16 cellular contexts compared by ENCODE assay signal in the genomic region with DNA sequence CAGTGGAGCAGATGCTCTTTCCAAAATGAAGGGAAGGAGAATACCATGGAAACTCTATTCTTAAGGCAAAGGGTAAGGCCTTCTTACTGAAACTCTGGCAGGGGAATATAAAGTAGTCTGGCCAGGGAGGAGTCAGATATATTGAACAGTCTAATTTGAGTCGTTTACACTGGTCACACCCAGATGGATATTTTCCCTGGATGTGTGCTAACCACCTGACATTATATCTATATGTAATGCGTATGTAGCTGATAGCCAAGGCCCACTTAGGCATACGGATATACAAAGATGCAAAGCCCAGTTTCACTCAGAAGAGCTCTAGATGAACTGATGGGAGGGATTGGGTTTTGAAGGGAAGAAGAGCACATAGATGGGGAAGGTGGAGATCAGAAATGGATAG. TPM values are rescaled to one million over a fixed set of nuclear protein-coding genes. Genes with fewer than 3 reads are reported as not detected.
DNase-seq lines count a peak whose midpoint lies in the region; ATAC-seq, FAIRE-seq and TF ChIP-seq lines count a peak whose summit lies in the region.
"Had no signal": no experiment of that assay in that cellular context is flagged by ENCODE, and none has a peak within 500 bp of the region (broad histone marks: within the 10 kb centered on the region; RNA-seq: fewer than 3 reads in every experiment).

No MANE protein-coding gene starts in this region.

- H3K27ac ChIP-seq in SK-N-SH (ENCODE audit: low read depth in 2 of 2, low read length in 1 of 2): no peak overlapping the region
- H3K27ac ChIP-seq in H1 (ENCODE audit: low read depth, low read length): no peak overlapping the region
- H3K27ac ChIP-seq in mesendoderm (ENCODE audit: low read depth, low read length): peak overlapping the region; percentile 42
- H3K27ac ChIP-seq in transverse colon: peak overlapping the region; percentile 50 to 77 (median 63)
- no peak overlapping the region for H3K27ac ChIP-seq in gastrocnemius medialis
- H3K27ac ChIP-seq in spleen: no peak overlapping the region
- H3K27ac ChIP-seq: 22Rv1, BLaER1 had no signal

- no peaks in the 10 kb centered on the region for H3K27me3 ChIP-seq in SK-N-SH (ENCODE audit: insufficient read depth)
- no peaks in the 10 kb centered on the region for H3K27me3 ChIP-seq in H1 (replicated peaks in 1 of 4; ENCODE audit: control insufficient read depth in 3 of 4, extremely low read depth in 1 of 4, insufficient read depth in 3 of 4, low read length in 3 of 4)
- H3K27me3 ChIP-seq in mesendoderm (ENCODE audit: insufficient read depth, low read length, poor library complexity): no peaks in the 10 kb centered on the region
- H3K27me3 ChIP-seq in transverse colon: no peaks in the 10 kb centered on the region
- no peaks in the 10 kb centered on the region for H3K27me3 ChIP-seq in gastrocnemius medialis
- H3K27me3 ChIP-seq in spleen (replicated peaks in 1 of 7): no peaks in the 10 kb centered on the region
- H3K27me3 ChIP-seq: BLaER1 had no signal

- H3K4me1 ChIP-seq in SK-N-SH (ENCODE audit: control insufficient read depth in 1 of 2, insufficient read depth in 2 of 2, low read depth in 1 of 2, low read length in 1 of 2): no peaks in the 10 kb centered on the region; a peak in 1 of 4 replicates
- no peaks in the 10 kb centered on the region for H3K4me1 ChIP-seq in H1 (replicated peaks in 1 of 4; ENCODE audit: control insufficient read depth in 3 of 4, insufficient read depth in 4 of 4, low read length in 3 of 4)
- peaks cover 5% of the 10 kb centered on the region for H3K4me1 ChIP-seq in mesendoderm (ENCODE audit: control insufficient read depth, low read depth, low read length)
- H3K4me1 ChIP-seq in transverse colon: peaks cover 11 to 54% (median 33%) of the 10 kb centered on the region in 4 donors
- no peaks in the 10 kb centered on the region for H3K4me1 ChIP-seq in gastrocnemius medialis
- peaks cover 0 to 57% (median 9%) of the 10 kb centered on the region in 6 donors for H3K4me1 ChIP-seq in spleen

- no peak for DNase-seq in SK-N-SH
- DNase-seq in H1 (ENCODE audit: low read depth in 1 of 2, low spot score in 2 of 2): no peak
- DNase-seq in mesendoderm: no peak
- DNase-seq in transverse colon: no peak
- no peak for DNase-seq in gastrocnemius medialis
- DNase-seq in spleen: no peak
- DNase-seq: Calu3; CD4-positive, alpha-beta memory T cell; DMS79 treated with DMSO at 0.1 percent for 48 hours; GOT3; H9 had no signal

- H3K56ac ChIP-seq in H1 (replicated peaks; ENCODE audit: insufficient read length, low read depth, low read length) (no peak overlapping the region), mesendoderm (ENCODE audit: low read length) (no peak overlapping the region)

- no peak overlapping the region for H3K9ac ChIP-seq in SK-N-SH
- no peak overlapping the region for H3K9ac ChIP-seq in H1 (replicated peaks in 1 of 4; ENCODE audit: extremely low read depth in 1 of 4, low read depth in 3 of 4, low read length in 3 of 4)
- H3K9ac ChIP-seq in mesendoderm (ENCODE audit: low read length): no peak overlapping the region
- H3K9ac ChIP-seq: BLaER1 had no signal

- no peak overlapping the region; the same call in 1 of the 2 replicates for H2AK5ac ChIP-seq in H1 (ENCODE audit: low read depth, low read length)
- no peak overlapping the region for H2AK5ac ChIP-seq in mesendoderm (ENCODE audit: low read length)

- no peaks in the 10 kb centered on the region for H3K23me2 ChIP-seq in H1 (ENCODE audit: low read depth, low read length)

- H4K5ac ChIP-seq in H1 (ENCODE audit: insufficient read length, low read depth, low read length) (no peak overlapping the region), mesendoderm (ENCODE audit: low read length) (no peak overlapping the region)

- TF ChIP-seq POLR2A in H1 (IDR thresholded peaks at IDR 0.05; ENCODE audit: control extremely low read depth in 1 of 2, low read depth in 2 of 2, low read length in 2 of 2): no peak
- TF ChIP-seq POLR2A in transverse colon (IDR thresholded peaks at IDR 0.05): no peak
- TF ChIP-seq POLR2A in gastrocnemius medialis (IDR thresholded peaks at IDR 0.05): no peak
- TF ChIP-seq POLR2A in spleen (IDR thresholded peaks at IDR 0.05): no peak

- H3K18ac ChIP-seq in H1 (ENCODE audit: extremely low read depth, low read length) (no peak overlapping the region), mesendoderm (ENCODE audit: low read length) (no peak overlapping the region)

- TF ChIP-seq CTCF in SK-N-SH (IDR thresholded peaks at IDR 0.05) (no peak), H1 (IDR thresholded peaks at IDR 0.05; ENCODE audit: control extremely low read depth in 1 of 3, insufficient read depth in 1 of 3, low read depth in 1 of 3, low read length in 3 of 3) (no peak), transverse colon (IDR thresholded peaks at IDR 0.05) (no peak), gastrocnemius medialis (IDR thresholded peaks at IDR 0.05 in 4 of 5, conservative IDR thresholded peaks at IDR 0.05 in 1 of 5) (no peak), spleen (IDR thresholded peaks at IDR 0.05 in 8 of 11, conservative IDR thresholded peaks at IDR 0.05 in 3 of 11) (no peak)

- in situ Hi-C loops in transverse colon (cut with MboI; ENCODE audit: low pct_ligation_motif_present in 1 of 4, low pct_unique_long_range_greater_than_20kb in 1 of 4, low sequenced_read_pairs in 3 of 4): loop anchor here in 1 of 4 donors (10.0 kb wide), 1 partner anchor 564 kb away; the partner anchor contains the start of gene ZNF782
- in situ Hi-C loops in gastrocnemius medialis (cut with MboI; ENCODE audit: low sequenced_read_pairs in 4 of 4): loop anchor here in 2 of 4 donors (5.0 to 25.0 kb wide), 2 partner anchors 203 to 557 kb away; partner anchors contain the start of gene ZNF782 (in 2 of the 2)

- H3K4me2 ChIP-seq in SK-N-SH (peak overlapping the region; percentile 40; the same call in 1 of the 2 replicates), H1 (ENCODE audit: insufficient read depth in 1 of 2, low read depth in 2 of 2, low read length in 2 of 2) (no peak overlapping the region), mesendoderm (ENCODE audit: low read length) (no peak overlapping the region)
- H3K4me2 ChIP-seq: BLaER1 had no signal

- H3K79me1 ChIP-seq in H1 (ENCODE audit: low read depth, low read length): no peaks in the 10 kb centered on the region
- H3K79me1 ChIP-seq in mesendoderm (ENCODE audit: low read length): no peaks in the 10 kb centered on the region

- no peak overlapping the region for H3K14ac ChIP-seq in H1 (ENCODE audit: insufficient read length)

- H3K36me3 ChIP-seq in SK-N-SH (replicated peaks in 1 of 2; ENCODE audit: control insufficient read depth in 1 of 2, insufficient read depth in 2 of 2, low read length in 1 of 2) (no peaks in the 10 kb centered on the region), H1 (ENCODE audit: control insufficient read depth in 2 of 4, insufficient read depth in 4 of 4, low read length in 3 of 4) (no peaks in the 10 kb centered on the region), mesendoderm (ENCODE audit: control insufficient read depth, insufficient read depth, low read length) (no peaks in the 10 kb centered on the region), transverse colon (no peaks in the 10 kb centered on the region), gastrocnemius medialis (no peaks in the 10 kb centered on the region), spleen (no peaks in the 10 kb centered on the region)
- H3K36me3 ChIP-seq: BLaER1 had no signal

- H3K4me3 ChIP-seq in SK-N-SH (ENCODE audit: low read depth in 2 of 2, low read length in 1 of 2) (no peak overlapping the region), H1 (ENCODE audit: extremely low read depth in 1 of 4, insufficient read depth in 2 of 4, low read depth in 3 of 4, low read length in 4 of 4) (no peak overlapping the region), mesendoderm (ENCODE audit: low read length) (no peak overlapping the region), transverse colon (no peak overlapping the region), gastrocnemius medialis (no peak overlapping the region), spleen (no peak overlapping the region)
- H3K4me3 ChIP-seq: BLaER1, GM12878 had no signal

- no peak; the same call in 2 of the 3 replicates for ATAC-seq in SK-N-SH treated with all-trans-retinoic acid at 6 μM for 48 hours
- ATAC-seq in gastrocnemius medialis: no peak
- ATAC-seq in GM19467 (IDR thresholded peaks at IDR 0.05; ENCODE audit: unreplicated experiment): no peak
- ATAC-seq: GM12878 had no signal

- peaks cover 4% of the 10 kb centered on the region for H3F3A ChIP-seq in SK-N-SH (replicated peaks; ENCODE audit: insufficient read depth)

- H2BK15ac ChIP-seq in H1 (ENCODE audit: low read length) (no peak overlapping the region), mesendoderm (replicated peaks; ENCODE audit: low read depth) (no peak overlapping the region)

- TF ChIP-seq RAD21 in SK-N-SH (IDR thresholded peaks at IDR 0.05; ENCODE audit: low read length) (no peak), H1 (IDR thresholded peaks at IDR 0.05 in 1 of 2, conservative IDR thresholded peaks at IDR 0.05 in 1 of 2; ENCODE audit: low read depth in 2 of 2, low read length in 2 of 2) (no peak)

- 0 out of 2 replicates have a peak overlapping the region, but pooled peaks have one; percentile 34 for H2BK20ac ChIP-seq in H1 (ENCODE audit: low read length)

- H4K20me1 ChIP-seq in SK-N-SH (ENCODE audit: insufficient read depth): peaks cover 10% of the 10 kb centered on the region; the same call in 1 of the 2 replicates
- H4K20me1 ChIP-seq in H1 (replicated peaks in 1 of 2; ENCODE audit: control insufficient read depth in 1 of 2, insufficient read depth in 2 of 2, low read length in 2 of 2): no peaks in the 10 kb centered on the region

- TF ChIP-seq EP300 in SK-N-SH (IDR thresholded peaks at IDR 0.05; ENCODE audit: borderline replicate concordance in 1 of 2, low read depth in 1 of 2, low read length in 1 of 2): no peak
- TF ChIP-seq EP300 in H1 (IDR thresholded peaks at IDR 0.05; ENCODE audit: borderline replicate concordance in 1 of 2, low read depth in 2 of 2, low read length in 2 of 2): no peak
- TF ChIP-seq EP300 in transverse colon (IDR thresholded peaks at IDR 0.05; ENCODE audit: low read depth): no peak

- H3K9me3 ChIP-seq in SK-N-SH (no peaks in the 10 kb centered on the region), H1 (ENCODE audit: insufficient read depth in 2 of 2, low read depth in 1 of 2, low read length in 1 of 2) (no peaks in the 10 kb centered on the region), transverse colon (no peaks in the 10 kb centered on the region), gastrocnemius medialis (no peaks in the 10 kb centered on the region), spleen (peaks cover 0 to 17% (median 10%) of the 10 kb centered on the region in 8 donors)
- H3K9me3 ChIP-seq: BLaER1 had no signal

- no peak overlapping the region for H3K4ac ChIP-seq in H1 (replicated peaks; ENCODE audit: insufficient read length, low read depth, low read length)
- no peak overlapping the region for H3K4ac ChIP-seq in mesendoderm (ENCODE audit: low read depth, low read length)

- POLR2A ChIA-PET in SK-N-SH (lab: Yijun Ruan, JAX): no interaction called here
- POLR2A ChIA-PET in H1 (lab: Charles Lee; ENCODE audit: partially characterized antibody): interaction anchor here (0.6 kb wide), 1 partner anchor 55 kb away, joined by 3 read pairs; no protein-coding TSS in a partner anchor

- no peak overlapping the region for H2AFZ ChIP-seq in SK-N-SH (ENCODE audit: low read depth)
- H2AFZ ChIP-seq in H1 (ENCODE audit: low read length): no peak overlapping the region

- H4K8ac ChIP-seq in H1 (ENCODE audit: extremely low read depth, insufficient read depth, low read length) (no peak overlapping the region), mesendoderm (ENCODE audit: low read depth, low read length) (no peak overlapping the region)

- 95% methylated on average over 3 of the region's 3 CpGs for WGBS in SK-N-SH (ENCODE audit: low lambda C conversion rate)
- WGBS in H1 (ENCODE audit: extremely low coverage in 1 of 2, insufficient coverage in 1 of 2, insufficient read length in 1 of 2, insufficient replicate concordance in 2 of 2, low coverage in 1 of 2, low lambda C conversion rate in 2 of 2, missing lambda C conversion rate in 1 of 2), 2 experiments: 91% methylated on average over 3 of the region's 3 CpGs; no CpG with 5 or more reads in 1 of the 2 experiments
- WGBS in mesendoderm (ENCODE audit: extremely low coverage, insufficient coverage, low lambda C conversion rate): no CpG with 5 or more reads among the region's 3 CpGs
- WGBS in transverse colon (ENCODE audit: low coverage in 1 of 2), 2 donors: 48 to 71% methylated on average over 3 of the region's 3 CpGs
- WGBS in spleen, 5 donors: 88 to 93% (median 92%) methylated on average over 3 of the region's 3 CpGs

- H2BK5ac ChIP-seq in H1 (ENCODE audit: low read depth, low read length) (no peak overlapping the region), mesendoderm (ENCODE audit: low read length) (no peak overlapping the region)

- no peaks in the 10 kb centered on the region for H3K9me2 ChIP-seq in SK-N-SH

- H3K23ac ChIP-seq in H1 (ENCODE audit: insufficient read length) (no peak overlapping the region), mesendoderm (ENCODE audit: low read length) (no peak overlapping the region)

- H2BK12ac ChIP-seq in H1 (ENCODE audit: low read depth, low read length): no peak overlapping the region

- FAIRE-seq in H1 (lab: Jason Lieb, UNC): no peak
- FAIRE-seq: GM12878 had no signal

- intact Hi-C loops in transverse colon (cut with DNase I; ENCODE audit: low total_unique reads) (no loop called here), gastrocnemius medialis (cut with DNase I; ENCODE audit: low total_unique reads) (no loop called here), spleen (cut with DNase I; ENCODE audit: low total_unique reads) (no loop called here)

- H2BK120ac ChIP-seq in H1 (replicated peaks; ENCODE audit: low read depth, low read length) (no peak overlapping the region), mesendoderm (ENCODE audit: low read depth, low read length) (no peak overlapping the region)

- CTCF ChIA-PET in SK-N-SH (lab: Yijun Ruan, JAX) (interaction anchor here (0.7 to 1.5 kb wide), 3 partner anchors 12 to 562 kb away, joined by 3 to 5 read pairs (median 3); no protein-coding TSS in a partner anchor), H1 (lab: Charles Lee; ENCODE audit: partially characterized antibody) (interaction anchor here (1.0 kb wide), 1 partner anchor 180 kb away, joined by 4 read pairs; no protein-coding TSS in a partner anchor)

- no peak overlapping the region for H4K91ac ChIP-seq in H1 (replicated peaks; ENCODE audit: insufficient read length, low read length)

- H3K79me2 ChIP-seq in SK-N-SH (ENCODE audit: insufficient read depth) (peaks cover 15% of the 10 kb centered on the region), H1 (ENCODE audit: control insufficient read depth in 1 of 2, insufficient read depth in 2 of 2, low read length in 2 of 2) (no peaks in the 10 kb centered on the region), mesendoderm (ENCODE audit: control insufficient read depth, insufficient read depth, low read length) (no peaks in the 10 kb centered on the region)

RNA-seq across cellular contexts. Expression of gene TDRD7, which starts 7.0 kb away (rescaled TPM):
- polyA plus RNA-seq in SK-N-SH (2012; rRNA removed) (4.9 and 5.8 TPM in 2 replicates), H1 (2011; rRNA removed) (0.63 and 1.2 TPM in 2 replicates), spleen (1 to 10 TPM; 6.4 to 9.5 (median 7.4) TPM)
- 5.8 and 6.2 TPM in 2 replicates for polyA plus RNA-seq in SK-N-SH (2012; cell fraction: cytosol; rRNA removed)
- 5.0 and 9.9 TPM in 2 replicates for polyA plus RNA-seq in SK-N-SH (2012; cell fraction: nucleus; rRNA removed)
- 2.1 and 2.3 TPM in 2 replicates for total RNA-seq in H1 (2021; fragmentation: NEBNext Ultra II Directional; extraction: Animal tissue kit (Norgen Biotek cat#: 25700))
- 1.1 TPM for polyA plus RNA-seq in H1 (2011; cell fraction: cytosol; rRNA removed)
- 0.67 TPM for polyA plus RNA-seq in H1 (2011; cell fraction: nucleus; rRNA removed)
- polyA plus RNA-seq in H1 (2012, experiment 1 of 2): 1.6 to 1.9 TPM (median 1.8 TPM) in 4 replicates
- 0.14 TPM for polyA plus RNA-seq in H1 (2012, experiment 2 of 2)
- polyA plus RNA-seq in H1 (2013, experiment 1 of 2): 1.7 TPM
- polyA plus RNA-seq in H1 (2013, experiment 2 of 2): 1.5 TPM
- polyA minus RNA-seq in H1 (2011; rRNA and poly(A)+ RNA removed): 1.5 and 2.4 TPM in 2 replicates
- polyA minus RNA-seq in H1 (2011; cell fraction: cytosol; rRNA and poly(A)+ RNA removed): 0.73 TPM
- polyA minus RNA-seq in H1 (2011; cell fraction: nucleus; rRNA and poly(A)+ RNA removed): 2.1 TPM
- polyA plus RNA-seq in mesendoderm (2013, experiment 1 of 2): 2.3 TPM
- 2.2 TPM for polyA plus RNA-seq in mesendoderm (2013, experiment 2 of 2)
- total RNA-seq in transverse colon (10 to 100 TPM; 15.0 to 47.4 (median 31.4) TPM), gastrocnemius medialis (1 to 10 TPM; 2.9 to 5.7 (median 3.5) TPM), spleen (10 to 100 TPM; 12.0 to 18.7 (median 15.6) TPM)

Comparison
In these comparisons a context has a peak if more than half of its experiments do, and no peak if none do; other contexts are left out.
1. H3K27ac ChIP-seq: peak in mesendoderm (single experiment) and transverse colon (4 of 4); none in SK-N-SH (0 of 2), H1 (single experiment), gastrocnemius medialis (0 of 4) and spleen (0 of 8).